19 cellular contexts compared by ENCODE assay signal in genomic region chr9:106757539-106757938, GRCh38.
DNase-seq lines count a peak whose midpoint lies in the region; ATAC-seq and TF ChIP-seq lines count a peak whose summit lies in the region.
"Had no signal": no experiment of that assay in that cellular context is flagged by ENCODE, and none has a peak within 500 bp of the region (broad histone marks: within the 10 kb centered on the region; RNA-seq: fewer than 3 reads in every experiment).

No MANE protein-coding gene starts in this region.

- no peaks in the 10 kb centered on the region for H3K9me3 Mint-ChIP-seq in endodermal cell

- H3K4me1 ChIP-seq in endodermal cell (ENCODE audit: control insufficient read depth, insufficient read depth, low read length) = peaks cover 6% of the 10 kb centered on the region
- H3K4me1 ChIP-seq: A549 had no signal

- no peak for ATAC-seq in GM21515 (IDR thresholded peaks at IDR 0.05; ENCODE audit: unreplicated experiment)
- ATAC-seq: A549, HCT116, K562 had no signal

- H3K9me3 ChIP-seq in endodermal cell (ENCODE audit: control insufficient read depth, low read length) = no peaks in the 10 kb centered on the region
- H3K9me3 ChIP-seq: A549 had no signal

- WGBS in endodermal cell (ENCODE audit: insufficient coverage in 1 of 2, insufficient read length in 1 of 2), 2 experiments = 67% methylated on average over 2 of the region's 2 CpGs; no CpG with 5 or more reads in 1 of the 2 experiments

- H3K36me3 Mint-ChIP-seq in endodermal cell (ENCODE audit: low read depth) = no peaks in the 10 kb centered on the region
- H3K36me3 Mint-ChIP-seq: CD14-positive monocyte had no signal

- no peak overlapping the region for H3K27ac Mint-ChIP-seq in endodermal cell
- H3K27ac Mint-ChIP-seq: CD14-positive monocyte had no signal

- no peak overlapping the region for H3K4me3 ChIP-seq in Jurkat, Clone E6-1 (ENCODE audit: low read length)
- no peak overlapping the region for H3K4me3 ChIP-seq in endodermal cell (ENCODE audit: low read length)
- H3K4me3 ChIP-seq: A549, GM23248, K562 had no signal

- no peak overlapping the region for H3K9ac ChIP-seq in endodermal cell (ENCODE audit: extremely low read depth, low read length, poor library complexity, severe bottlenecking)
- H3K9ac ChIP-seq: GM23248 had no signal

- TF ChIP-seq CTCF in endodermal cell (conservative IDR thresholded peaks at IDR 0.05) = no peak

- H3K27ac ChIP-seq in endodermal cell (ENCODE audit: low read depth, low read length) = no peak overlapping the region
- H3K27ac ChIP-seq: A549, GM23248 had no signal

- peaks cover 27% of the 10 kb centered on the region for H3K4me1 Mint-ChIP-seq in endodermal cell
- H3K4me1 Mint-ChIP-seq: CD14-positive monocyte had no signal

- no peak overlapping the region for H3K4me3 Mint-ChIP-seq in endodermal cell
- H3K4me3 Mint-ChIP-seq: CD14-positive monocyte had no signal

- no peaks in the 10 kb centered on the region for H3K36me3 ChIP-seq in endodermal cell (ENCODE audit: control insufficient read depth, insufficient read depth, low read length)

- peaks cover 36% of the 10 kb centered on the region for H3K27me3 Mint-ChIP-seq in endodermal cell (ENCODE audit: insufficient read depth)

- DNase-seq in NCI-H82 (lab: John Stamatoyannopoulos, UW) (peak; percentile 22), NCI-H82 treated with DMSO at 0.1 percent for 48 hours (lab: John Stamatoyannopoulos, UW; ENCODE audit: unreplicated experiment) (no peak), endodermal cell (peak; percentile 51), smooth muscle cell of the brain vasculature (ENCODE audit: low read depth, low spot score) (peak; percentile 31), DMS79 (lab: John Stamatoyannopoulos, UW) (no peak), NOMO-1 treated with DMSO at 0.1 percent for 48 hours (lab: John Stamatoyannopoulos, UW; ENCODE audit: unreplicated experiment) (no peak)
- peak; percentile 50 for DNase-seq in Jurkat, Clone E6-1 (ENCODE audit: low read depth, low spot score)
- DNase-seq: GM23248, MV-4-11, NCI-H1417 treated with DMSO at 0.1 percent for 48 hours, NCI-H1930, RPMI8226, SHP77 treated with DMSO at 0.1 percent for 48 hours, T-helper 1 cell had no signal

- H3K27me3 ChIP-seq in endodermal cell (ENCODE audit: control insufficient read depth, insufficient read depth, low read length, poor library complexity, severe bottlenecking) = peaks cover 20% of the 10 kb centered on the region

Comparison
In these comparisons a context has a peak if more than half of its experiments do, and no peak if none do; other contexts are left out.
1. DNase-seq: peak in NCI-H82 (single experiment), Jurkat, Clone E6-1 (single experiment), endodermal cell (single experiment) and smooth muscle cell of the brain vasculature (single experiment); none in NCI-H82 treated with DMSO at 0.1 percent for 48 hours (single experiment), DMS79 (single experiment) and NOMO-1 treated with DMSO at 0.1 percent for 48 hours (single experiment).